32 cellular contexts compared by ENCODE assay signal in genomic region chr7:138573741-138574140, GRCh38.
"Had no signal": no experiment of that assay in that cellular context is flagged by ENCODE, and none has a peak within 500 bp of the region (broad histone marks: within the 10 kb centered on the region; RNA-seq: fewer than 3 reads in every experiment).

No MANE protein-coding gene starts in this region.

- H3K4me1 Mint-ChIP-seq: activated B cell treated with CpG ODN at 0.5 μM for 24 hours; activated T-helper 17 cell treated with anti-CD3 and anti-CD28 coated beads, Interleukin-2, amount 50 U/mL, for 72 hours; T-helper 17 cell had no signal

- H3K9me3 Mint-ChIP-seq: activated CD8-positive, alpha-beta T cell treated with anti-CD3 and anti-CD28 coated beads for 36 hours; activated T-cell treated with anti-CD3 and anti-CD28 coated beads, Interleukin-2, amount 50 U/mL, for 4 hours; activated T-helper 17 cell treated with anti-CD3 and anti-CD28 coated beads, Interleukin-2, amount 50 U/mL, for 72 hours; effector memory CD8-positive, alpha-beta T cell; T-helper 2 cell treated with Interferon-gamma antibody and Interleukin-4, amounts not matched to agents 5 μg/mL and 100 μg/mL, for 36 hours had no signal

- H3K27me3 Mint-ChIP-seq: activated B cell treated with CpG ODN at 0.5 μM for 24 hours; activated CD8-positive, alpha-beta T cell treated with anti-CD3 and anti-CD28 coated beads for 36 hours; activated naive CD8-positive, alpha-beta T cell; activated T-helper 17 cell treated with anti-CD3 and anti-CD28 coated beads, Interleukin-2, amount 50 U/mL, for 72 hours; effector memory CD8-positive, alpha-beta T cell; T-helper 17 cell had no signal

- H3K9me3 ChIP-seq: esophagus squamous epithelium, gastroesophageal sphincter had no signal

- H3K4me3 ChIP-seq: esophagus squamous epithelium, gastroesophageal sphincter had no signal

- H3K4me1 ChIP-seq: esophagus squamous epithelium, gastroesophageal sphincter had no signal

- DNase-seq: activated B cell treated with CpG ODN at 0.5 μM for 24 hours; activated CD4-positive, alpha-beta T cell treated with anti-CD3 and anti-CD28 coated beads for 48 hours; activated CD4-positive, alpha-beta T cell treated with anti-CD3 and anti-CD28 coated beads, Interleukin-2, amount 50 U/mL, for 1 hour; activated CD4-positive, alpha-beta T cell treated with anti-CD3 and anti-CD28 coated beads, Interleukin-2, amount 50 U/mL, for 48 hours; activated CD8-positive, alpha-beta memory T cell treated with anti-CD3 and anti-CD28 coated beads for 24 hours; activated CD8-positive, alpha-beta T cell treated with anti-CD3 and anti-CD28 coated beads for 36 hours; activated effector memory CD4-positive, alpha-beta T cell treated with Interleukin-2 at 50 U/mL for 16 hours; activated gamma-delta T cell treated with Interleukin-2 at 50 U/mL for 16 hours; activated naive CD4-positive, alpha-beta T cell treated with anti-CD3 and anti-CD28 coated beads, Interleukin-2, amount 50 U/mL, for 16 hours; activated naive CD4-positive, alpha-beta T cell treated with Interleukin-2 at 50 U/mL for 16 hours; activated T-cell treated with anti-CD3 and anti-CD28 coated beads, Interleukin-2, amount 50 U/mL, for 4 hours; amniotic stem cell; anterior cingulate cortex; brain microvascular endothelial cell; caudate nucleus; cortex of kidney; dermis blood vessel endothelial cell; effector CD4-positive, alpha-beta T cell; effector memory CD8-positive, alpha-beta T cell; esophagus squamous epithelium; foreskin melanocyte; head of caudate nucleus; T-helper 1 cell; T-helper 17 cell; T1000; WERI-Rb-1 had no signal

- H3K27ac ChIP-seq: brain microvascular endothelial cell, epithelial cell of prostate, esophagus squamous epithelium, gastroesophageal sphincter, WERI-Rb-1 had no signal

- ATAC-seq: activated CD4-positive, CD25-positive, alpha-beta regulatory T cell treated with anti-CD3 and anti-CD28 coated beads, Interleukin-2, amount 50 U/mL, for 24 hours; activated CD8-positive, alpha-beta T cell treated with anti-CD3 and anti-CD28 coated beads for 36 hours; activated T-cell treated with anti-CD3 and anti-CD28 coated beads, Interleukin-2, amount 50 U/mL, for 4 hours; activated T-helper 17 cell treated with anti-CD3 and anti-CD28 coated beads, Interleukin-2, amount 50 U/mL, for 72 hours; effector memory CD8-positive, alpha-beta T cell; gastroesophageal sphincter; T-helper 17 cell had no signal

- H3K27ac Mint-ChIP-seq: activated B cell treated with CpG ODN at 0.5 μM for 24 hours; activated CD8-positive, alpha-beta T cell treated with anti-CD3 and anti-CD28 coated beads for 36 hours; activated naive CD8-positive, alpha-beta T cell; activated T-helper 17 cell treated with anti-CD3 and anti-CD28 coated beads, Interleukin-2, amount 50 U/mL, for 72 hours; effector memory CD8-positive, alpha-beta T cell; T-helper 17 cell; T-helper 2 cell treated with Interferon-gamma antibody and Interleukin-4, amounts not matched to agents 5 μg/mL and 100 μg/mL, for 36 hours had no signal

- H3K4me3 Mint-ChIP-seq: activated B cell treated with CpG ODN at 0.5 μM for 24 hours; activated CD8-positive, alpha-beta T cell treated with anti-CD3 and anti-CD28 coated beads for 36 hours; activated naive CD8-positive, alpha-beta T cell; activated T-cell treated with anti-CD3 and anti-CD28 coated beads, Interleukin-2, amount 50 U/mL, for 4 hours; activated T-helper 17 cell treated with anti-CD3 and anti-CD28 coated beads, Interleukin-2, amount 50 U/mL, for 72 hours; effector memory CD8-positive, alpha-beta T cell; T-helper 17 cell; T-helper 2 cell treated with Interferon-gamma antibody and Interleukin-4, amounts not matched to agents 5 μg/mL and 100 μg/mL, for 36 hours had no signal

- H3K27me3 ChIP-seq: brain microvascular endothelial cell, esophagus squamous epithelium, gastroesophageal sphincter had no signal
